ENCODE assay signal across 1 cellular context in the genomic region with DNA sequence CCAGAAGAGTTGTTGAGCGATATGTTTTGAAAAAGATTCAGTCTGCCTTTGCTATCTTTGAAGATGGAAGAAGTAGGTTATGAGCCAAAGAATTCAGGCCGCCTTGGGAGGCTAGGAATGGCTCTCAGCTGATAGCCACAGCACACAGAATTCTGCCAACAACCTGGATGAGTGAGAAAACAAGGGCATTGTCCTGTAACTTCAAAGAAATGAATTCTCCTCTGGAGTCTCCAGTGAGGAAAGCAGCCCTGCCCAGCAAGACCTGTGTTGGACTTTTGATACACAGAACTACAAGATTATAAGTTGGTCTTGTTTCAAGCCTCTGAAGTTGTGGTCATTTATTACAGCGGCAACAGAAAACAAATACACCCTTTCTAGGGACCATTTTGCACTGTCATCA.
TF ChIP-seq lines count a peak whose summit lies in the region.

No MANE protein-coding gene starts in this region.

TF ChIP-seq in SK-N-SH, 30 proteins besides CTCF, POLR2A, EP300 and RAD21 (continued from another document):
- TF ChIP-seq USF1 (IDR thresholded peaks at IDR 0.05; ENCODE audit: borderline replicate concordance, low read depth) (no peak), NRF1 (IDR thresholded peaks at IDR 0.05; ENCODE audit: low read depth, low read length) (no peak), NFIC (IDR thresholded peaks at IDR 0.05; ENCODE audit: borderline replicate concordance) (no peak), JUND (IDR thresholded peaks at IDR 0.05) (no peak), POLR2AphosphoS5 (IDR thresholded peaks at IDR 0.05; ENCODE audit: low read depth, low read length) (no peak), RCOR1 (IDR thresholded peaks at IDR 0.05; ENCODE audit: low read length) (no peak), TEAD4 (IDR thresholded peaks at IDR 0.05; ENCODE audit: borderline replicate concordance, insufficient read depth) (no peak), GATA2 (CRISPR knock-in tag; IDR thresholded peaks at IDR 0.05) (no peak), FOXM1 (IDR thresholded peaks at IDR 0.05; ENCODE audit: low read depth) (no peak), TCF12 (IDR thresholded peaks at IDR 0.05) (no peak), MXI1 (IDR thresholded peaks at IDR 0.05; ENCODE audit: low read depth, low read length) (no peak), SIN3A (IDR thresholded peaks at IDR 0.05; ENCODE audit: borderline replicate concordance, low read depth, low read length) (no peak), YY1 (IDR thresholded peaks at IDR 0.05; ENCODE audit: low read depth) (no peak), RFX5 (IDR thresholded peaks at IDR 0.05; ENCODE audit: low read length) (no peak), SMC3 (IDR thresholded peaks at IDR 0.05; ENCODE audit: low read depth, low read length) (no peak)
- TF ChIP-seq, protein P1, sequence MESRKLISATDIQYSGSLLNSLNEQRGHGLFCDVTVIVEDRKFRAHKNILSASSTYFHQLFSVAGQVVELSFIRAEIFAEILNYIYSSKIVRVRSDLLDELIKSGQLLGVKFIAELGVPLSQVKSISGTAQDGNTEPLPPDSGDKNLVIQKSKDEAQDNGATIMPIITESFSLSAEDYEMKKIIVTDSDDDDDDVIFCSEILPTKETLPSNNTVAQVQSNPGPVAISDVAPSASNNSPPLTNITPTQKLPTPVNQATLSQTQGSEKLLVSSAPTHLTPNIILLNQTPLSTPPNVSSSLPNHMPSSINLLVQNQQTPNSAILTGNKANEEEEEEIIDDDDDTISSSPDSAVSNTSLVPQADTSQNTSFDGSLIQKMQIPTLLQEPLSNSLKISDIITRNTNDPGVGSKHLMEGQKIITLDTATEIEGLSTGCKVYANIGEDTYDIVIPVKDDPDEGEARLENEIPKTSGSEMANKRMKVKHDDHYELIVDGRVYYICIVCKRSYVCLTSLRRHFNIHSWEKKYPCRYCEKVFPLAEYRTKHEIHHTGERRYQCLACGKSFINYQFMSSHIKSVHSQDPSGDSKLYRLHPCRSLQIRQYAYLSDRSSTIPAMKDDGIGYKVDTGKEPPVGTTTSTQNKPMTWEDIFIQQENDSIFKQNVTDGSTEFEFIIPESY (IDR thresholded peaks at IDR 0.05; ENCODE audit: borderline replicate concordance, low read depth) = no peak
- TF ChIP-seq, protein P2, sequence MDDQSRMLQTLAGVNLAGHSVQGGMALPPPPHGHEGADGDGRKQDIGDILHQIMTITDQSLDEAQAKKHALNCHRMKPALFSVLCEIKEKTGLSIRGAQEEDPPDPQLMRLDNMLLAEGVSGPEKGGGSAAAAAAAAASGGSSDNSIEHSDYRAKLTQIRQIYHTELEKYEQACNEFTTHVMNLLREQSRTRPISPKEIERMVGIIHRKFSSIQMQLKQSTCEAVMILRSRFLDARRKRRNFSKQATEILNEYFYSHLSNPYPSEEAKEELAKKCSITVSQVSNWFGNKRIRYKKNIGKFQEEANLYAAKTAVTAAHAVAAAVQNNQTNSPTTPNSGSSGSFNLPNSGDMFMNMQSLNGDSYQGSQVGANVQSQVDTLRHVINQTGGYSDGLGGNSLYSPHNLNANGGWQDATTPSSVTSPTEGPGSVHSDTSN (IDR thresholded peaks at IDR 0.05) = no peak
- TF ChIP-seq, protein P3, sequence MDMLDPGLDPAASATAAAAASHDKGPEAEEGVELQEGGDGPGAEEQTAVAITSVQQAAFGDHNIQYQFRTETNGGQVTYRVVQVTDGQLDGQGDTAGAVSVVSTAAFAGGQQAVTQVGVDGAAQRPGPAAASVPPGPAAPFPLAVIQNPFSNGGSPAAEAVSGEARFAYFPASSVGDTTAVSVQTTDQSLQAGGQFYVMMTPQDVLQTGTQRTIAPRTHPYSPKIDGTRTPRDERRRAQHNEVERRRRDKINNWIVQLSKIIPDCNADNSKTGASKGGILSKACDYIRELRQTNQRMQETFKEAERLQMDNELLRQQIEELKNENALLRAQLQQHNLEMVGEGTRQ (IDR thresholded peaks at IDR 0.05; ENCODE audit: borderline replicate concordance, low read depth, low read length) = no peak
- TF ChIP-seq, protein P4, sequence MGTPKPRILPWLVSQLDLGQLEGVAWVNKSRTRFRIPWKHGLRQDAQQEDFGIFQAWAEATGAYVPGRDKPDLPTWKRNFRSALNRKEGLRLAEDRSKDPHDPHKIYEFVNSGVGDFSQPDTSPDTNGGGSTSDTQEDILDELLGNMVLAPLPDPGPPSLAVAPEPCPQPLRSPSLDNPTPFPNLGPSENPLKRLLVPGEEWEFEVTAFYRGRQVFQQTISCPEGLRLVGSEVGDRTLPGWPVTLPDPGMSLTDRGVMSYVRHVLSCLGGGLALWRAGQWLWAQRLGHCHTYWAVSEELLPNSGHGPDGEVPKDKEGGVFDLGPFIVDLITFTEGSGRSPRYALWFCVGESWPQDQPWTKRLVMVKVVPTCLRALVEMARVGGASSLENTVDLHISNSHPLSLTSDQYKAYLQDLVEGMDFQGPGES (IDR thresholded peaks at IDR 0.05; ENCODE audit: low read depth, low read length) = no peak
